In genomic region chr19:32615569-32615968, GRCh38 we compare ENCODE assay signal across 28 cellular contexts.
"Had no signal": no experiment of that assay in that cellular context is flagged by ENCODE, and none has a peak within 500 bp of the region (broad histone marks: within the 10 kb centered on the region; RNA-seq: fewer than 3 reads in every experiment).

No MANE protein-coding gene starts in this region.

- H3K27ac Mint-ChIP-seq: dendritic cell treated with granulocyte-macrophage colony-stimulating factor and Interleukin-4, amounts not matched to agents 40 ng/mL and 50 ng/mL, for 4 days; effector memory CD8-positive, alpha-beta T cell; endodermal cell; memory B cell had no signal

- FAIRE-seq: endometrium, islet of Langerhans, keratinocyte had no signal

- H3K4me1 Mint-ChIP-seq: endodermal cell, memory B cell had no signal

- H3K27ac ChIP-seq: colonic mucosa, epithelial cell of prostate, esophagus squamous epithelium, gastrocnemius medialis, heart right ventricle, left lung had no signal

- H3K27me3 ChIP-seq: colonic mucosa, esophagus squamous epithelium, gastrocnemius medialis, heart right ventricle, left lung had no signal

- H3K9me3 ChIP-seq: colonic mucosa, esophagus squamous epithelium, gastrocnemius medialis, left lung had no signal

- ATAC-seq: effector memory CD8-positive, alpha-beta T cell; esophagus mucosa; gastrocnemius medialis; left cardiac atrium; left lung; left ventricle myocardium superior had no signal

- H3K4me3 ChIP-seq: colonic mucosa, esophagus squamous epithelium, gastrocnemius medialis, heart right ventricle, left lung, lung had no signal

- H3K4me1 ChIP-seq: colonic mucosa, esophagus squamous epithelium, gastrocnemius medialis, heart right ventricle, left lung had no signal

- H3K4me3 Mint-ChIP-seq: dendritic cell treated with granulocyte-macrophage colony-stimulating factor and Interleukin-4, amounts not matched to agents 40 ng/mL and 50 ng/mL, for 4 days; effector memory CD8-positive, alpha-beta T cell; endodermal cell; memory B cell had no signal

- H3K9me3 Mint-ChIP-seq: dendritic cell treated with granulocyte-macrophage colony-stimulating factor and Interleukin-4, amounts not matched to agents 40 ng/mL and 50 ng/mL, for 4 days; effector memory CD8-positive, alpha-beta T cell; endodermal cell; memory B cell had no signal

- H3K27me3 Mint-ChIP-seq: dendritic cell treated with granulocyte-macrophage colony-stimulating factor and Interleukin-4, amounts not matched to agents 40 ng/mL and 50 ng/mL, for 4 days; effector memory CD8-positive, alpha-beta T cell; memory B cell had no signal

- DNase-seq: colonic mucosa; cortex of kidney; effector CD8-positive, alpha-beta T cell; effector memory CD8-positive, alpha-beta T cell; endodermal cell; erythroblast; esophagus squamous epithelium; foreskin fibroblast; foreskin melanocyte; gastrocnemius medialis; glutamatergic neuron; head of caudate nucleus; heart right ventricle; hippocampal formation; left cardiac atrium; left lung; left ventricle myocardium superior; mammary epithelial cell; mesendoderm; midbrain had no signal
